12 cellular contexts compared by ENCODE assay signal in the genomic region with DNA sequence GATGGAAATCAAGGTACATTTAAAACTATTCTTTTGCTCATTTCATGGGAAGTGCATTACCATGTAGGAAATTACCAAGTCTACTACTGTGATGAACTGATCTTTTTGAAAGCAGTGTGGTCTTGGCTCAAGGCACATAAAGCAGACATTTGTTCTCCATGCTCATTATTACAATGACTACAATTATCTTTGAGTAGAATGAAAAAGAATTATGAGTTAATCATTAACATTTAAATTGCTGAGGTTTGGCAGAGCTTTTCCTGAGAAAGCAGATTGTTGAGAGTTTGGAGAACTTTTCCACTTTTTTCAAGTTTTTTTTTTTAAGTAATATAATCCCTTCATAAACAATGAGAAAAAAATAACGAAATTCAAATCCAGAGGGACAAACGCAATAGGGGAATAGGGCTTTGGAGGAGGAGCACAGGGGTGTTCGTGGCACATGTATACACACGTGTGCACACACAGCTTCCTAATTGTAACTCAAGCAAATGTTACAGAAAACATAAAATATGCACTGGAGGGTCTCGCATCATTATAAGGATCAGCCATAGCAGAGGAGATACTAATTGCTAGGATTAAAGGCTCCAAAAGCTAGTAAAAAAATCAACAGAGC. TPM values are rescaled to one million over a fixed set of nuclear protein-coding genes. Genes with fewer than 3 reads are reported as not detected.
DNase-seq lines count a peak whose midpoint lies in the region; ATAC-seq and TF ChIP-seq lines count a peak whose summit lies in the region.
"Had no signal": no experiment of that assay in that cellular context is flagged by ENCODE, and none has a peak within 500 bp of the region (broad histone marks: within the 10 kb centered on the region; RNA-seq: fewer than 3 reads in every experiment).

No MANE protein-coding gene starts in this region.

- intact Hi-C loops in Panc1 (cut with micrococcal nuclease; ENCODE audit: unreplicated experiment): no loop called here
- intact Hi-C loops in sciatic nerve (cut with DNase I): no loop called here

- in situ Hi-C loops in Panc1 (cut with HindIII; ENCODE audit: low pct_unique_long_range_greater_than_20kb, low sequenced_read_pairs) (no loop called here), astrocyte of the spinal cord (cut with HindIII; ENCODE audit: low sequenced_read_pairs) (no loop called here)

- H3K4me3 ChIP-seq in Panc1 (ENCODE audit: low read depth in 2 of 2, low read length in 2 of 2) (no peak overlapping the region), astrocyte of the spinal cord (ENCODE audit: low read depth, low read length) (no peak overlapping the region)

- no peak for TF ChIP-seq CTCF in Panc1 (IDR thresholded peaks at IDR 0.05)
- no peak for TF ChIP-seq CTCF in astrocyte of the spinal cord (IDR thresholded peaks at IDR 0.05; ENCODE audit: low read depth, low read length)

- H3K36me3 ChIP-seq in Panc1 (ENCODE audit: control insufficient read depth, insufficient read depth, low read length): no peaks in the 10 kb centered on the region

- DNase-seq in Panc1 (ENCODE audit: low read depth, low spot score) (no peak), astrocyte of the spinal cord (ENCODE audit: low read depth, low spot score) (peak; percentile 52), kidney glomerular epithelial cell (lab: John Stamatoyannopoulos, UW) (peak; percentile 44), sciatic nerve (ENCODE audit: low spot score) (no peak)
- DNase-seq in activated T-cell treated with anti-CD3 and anti-CD28 coated beads, Interleukin-2, amount 50 U/mL, for 1 hour: no peak
- DNase-seq: Calu3; CD4-positive, CD25-positive, alpha-beta regulatory T cell; KBM-7; Right ventricle myocardium superior; SK-N-SH had no signal

- peak overlapping the region; percentile 54 for H3K27ac ChIP-seq in Panc1 (ENCODE audit: low read length)

- BruUV-seq in Panc1 (replicated peaks; lab: Mats Ljungman, UMichigan): no TSS peak

- H3K9me3 ChIP-seq in Panc1 (ENCODE audit: control insufficient read depth, insufficient read depth, low read depth, low read length): no peaks in the 10 kb centered on the region; the same call in 1 of the 2 replicates
- H3K9me3 ChIP-seq: SK-N-SH had no signal

- ATAC-seq in Panc1: no peak
- ATAC-seq in sciatic nerve: peak; percentile 38
- no peak for ATAC-seq in HG02970 (IDR thresholded peaks at IDR 0.05; ENCODE audit: low FRiP score, unreplicated experiment)
- ATAC-seq in HG02840 (IDR thresholded peaks at IDR 0.05; ENCODE audit: low FRiP score, unreplicated experiment): no peak

- H3K27me3 ChIP-seq in Panc1 (ENCODE audit: control insufficient read depth, insufficient read depth, low read length): no peaks in the 10 kb centered on the region

- CTCF ChIA-PET in Panc1 (lab: Charles Lee): no interaction called here

- H3K4me1 ChIP-seq in Panc1 (ENCODE audit: control insufficient read depth, insufficient read depth, low read length): no peaks in the 10 kb centered on the region

- POLR2A ChIA-PET in Panc1 (lab: Charles Lee): interaction anchor here (0.7 kb wide), 1 partner anchor 246 kb away, joined by 4 read pairs; no protein-coding TSS in a partner anchor

RNA-seq across cellular contexts. Expression of gene CUBN, which starts 8.9 kb away (rescaled TPM):
- total RNA-seq in Panc1 (2021; ENCODE audit: unreplicated experiment) (1.3 TPM), sciatic nerve (27.6 TPM)
- polyA plus RNA-seq in Panc1 (2012; ENCODE audit: insufficient read length): 1.5 TPM

Comparison
In these comparisons a context has a peak if more than half of its experiments do, and no peak if none do; other contexts are left out.
1. DNase-seq: peak in astrocyte of the spinal cord (single experiment) and kidney glomerular epithelial cell (single experiment); none in Panc1 (single experiment), sciatic nerve (single experiment) and activated T-cell treated with anti-CD3 and anti-CD28 coated beads, Interleukin-2, amount 50 U/mL, for 1 hour (single experiment).
2. RNA of gene CUBN, which starts 8.9 kb away (total RNA-seq): 27.6 TPM in sciatic nerve (single experiment); 1.3 TPM in Panc1 (single experiment); every median in the first group is over 10 times any median in the second.